In the genomic region with DNA sequence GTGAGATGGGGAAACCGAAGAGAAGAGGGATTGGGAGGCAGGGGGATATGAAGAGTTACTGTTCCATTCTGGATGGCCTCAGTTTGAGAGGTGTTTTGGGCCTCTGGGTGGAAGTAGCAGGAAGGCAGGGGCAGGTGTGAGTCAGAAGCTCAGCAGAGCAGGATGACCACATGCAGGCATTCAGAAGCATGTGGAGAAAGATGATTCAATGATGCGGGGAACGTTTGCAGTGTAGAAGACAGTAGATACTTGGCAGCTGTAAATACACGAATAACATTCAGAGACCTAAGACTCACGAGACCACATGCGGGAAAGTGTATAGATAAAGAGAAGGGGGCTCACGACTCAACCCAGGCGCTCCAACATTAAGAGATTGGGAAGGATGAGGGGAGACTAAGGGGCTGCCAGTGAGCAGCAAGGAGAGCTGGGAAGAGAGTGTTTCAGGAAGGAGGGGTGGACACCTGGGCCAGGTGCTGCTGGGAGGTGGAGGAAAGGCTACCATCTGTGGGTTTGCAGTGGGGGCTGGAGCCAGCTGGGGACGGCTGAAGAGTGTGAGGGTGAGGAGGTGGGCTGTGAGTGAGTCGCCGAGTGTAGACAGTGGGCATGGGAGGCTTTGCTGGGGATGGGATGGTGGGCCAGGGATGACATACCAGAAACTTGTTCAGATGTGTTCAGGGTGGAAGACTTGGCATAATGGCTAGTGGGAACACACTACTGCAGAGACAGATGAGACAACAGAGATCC, we compare ENCODE assay signal across 12 cellular contexts. TPM values are rescaled to one million over a fixed set of nuclear protein-coding genes. Genes with fewer than 3 reads are reported as not detected.
DNase-seq lines count a peak whose midpoint lies in the region; ATAC-seq, FAIRE-seq and TF ChIP-seq lines count a peak whose summit lies in the region.
"Had no signal": no experiment of that assay in that cellular context is flagged by ENCODE, and none has a peak within 500 bp of the region (broad histone marks: within the 10 kb centered on the region; RNA-seq: fewer than 3 reads in every experiment).

No MANE protein-coding gene starts in this region.

- no peaks in the 10 kb centered on the region for H3K4me1 ChIP-seq in smooth muscle cell (ENCODE audit: low read depth)

- peak; percentile 4 for DNase-seq in activated naive CD4-positive, alpha-beta T cell treated with anti-CD3 and anti-CD28 coated beads, Interleukin-2, amount 10 ng/mL, durations not matched to agents 7 days and 5 days
- no peak for DNase-seq in activated naive CD4-positive, alpha-beta T cell (lab: John Stamatoyannopoulos, UW)
- DNase-seq in astrocyte of the cerebellum (ENCODE audit: low read depth): peak; percentile 58
- peak; percentile 51 for DNase-seq in kidney epithelial cell (ENCODE audit: low read depth)
- peak; percentile 65 for DNase-seq in urothelium cell line (ENCODE audit: low spot score)
- no peak for DNase-seq in smooth muscle cell (lab: John Stamatoyannopoulos, UW; ENCODE audit: unreplicated experiment)
- DNase-seq: NCI-H1417; stimulated activated CD4-positive, alpha-beta T cell treated with anti-CD3 and anti-CD28 coated beads, Interleukin-1b, Interleukin-23, amount 100 ng/mL, for 48 hours had no signal

- no peaks in the 10 kb centered on the region for H3K9me3 ChIP-seq in smooth muscle cell (replicated peaks; ENCODE audit: low read depth)

- in situ Hi-C loops in astrocyte of the cerebellum (cut with HindIII; ENCODE audit: low sequenced_read_pairs): loop anchor here (5.0 to 10.0 kb wide), 3 partner anchors 62 to 232 kb away; a partner anchor contains a TSS

- H3K9ac ChIP-seq in smooth muscle cell (ENCODE audit: low read depth): no peak overlapping the region

- CTCF ChIA-PET in activated naive CD4-positive, alpha-beta T cell treated with anti-CD3 and anti-CD28 coated beads, Interleukin-2, amount 10 ng/mL, durations not matched to agents 7 days and 5 days (lab: Charles Lee): interaction anchor here (1.1 to 14.3 kb wide), 3 partner anchors 117 to 210 kb away, joined by 4 to 613 read pairs (median 326); a partner anchor contains a TSS

- ATAC-seq in HG03378 (IDR thresholded peaks at IDR 0.05; ENCODE audit: unreplicated experiment): no peak
- ATAC-seq in HG03097 (IDR thresholded peaks at IDR 0.05; ENCODE audit: low FRiP score, unreplicated experiment): no peak
- ATAC-seq: natural killer cell had no signal

- no peaks in the 10 kb centered on the region for H3K27me3 ChIP-seq in kidney epithelial cell (ENCODE audit: control insufficient read depth, insufficient read depth, low read length)
- no peaks in the 10 kb centered on the region for H3K27me3 ChIP-seq in smooth muscle cell (ENCODE audit: low read depth)

- TF ChIP-seq CTCF in astrocyte of the cerebellum (IDR thresholded peaks at IDR 0.05; ENCODE audit: low read depth, low read length, missing control alignments) (no peak), kidney epithelial cell (IDR thresholded peaks at IDR 0.05; ENCODE audit: insufficient read depth, low read length, poor library complexity, severe bottlenecking) (no peak), smooth muscle cell (IDR thresholded peaks at IDR 0.05; ENCODE audit: borderline replicate concordance, insufficient read depth, poor library complexity, severe bottlenecking) (no peak)

- no peak overlapping the region for H3K4me3 Mint-ChIP-seq in activated naive CD4-positive, alpha-beta T cell treated with anti-CD3 and anti-CD28 coated beads, Interleukin-2, amount 10 ng/mL, durations not matched to agents 7 days and 5 days
- H3K4me3 Mint-ChIP-seq: natural killer cell had no signal

- no peak overlapping the region for H3K27ac Mint-ChIP-seq in activated naive CD4-positive, alpha-beta T cell treated with anti-CD3 and anti-CD28 coated beads, Interleukin-2, amount 10 ng/mL, durations not matched to agents 7 days and 5 days
- H3K27ac Mint-ChIP-seq: natural killer cell had no signal

- no peaks in the 10 kb centered on the region for H3K9me3 Mint-ChIP-seq in activated naive CD4-positive, alpha-beta T cell treated with anti-CD3 and anti-CD28 coated beads, Interleukin-2, amount 10 ng/mL, durations not matched to agents 7 days and 5 days
- H3K9me3 Mint-ChIP-seq: natural killer cell had no signal

- FAIRE-seq in urothelium cell line (lab: Jason Lieb, UNC): no peak
- FAIRE-seq: TTC549 had no signal

- no peaks in the 10 kb centered on the region for H4K20me1 ChIP-seq in smooth muscle cell (ENCODE audit: low read depth)

- no peak overlapping the region for H3K27ac ChIP-seq in smooth muscle cell (ENCODE audit: low read depth)

- no peak overlapping the region for H2AFZ ChIP-seq in smooth muscle cell (ENCODE audit: low read depth)

- H3F3A ChIP-seq in smooth muscle cell (ENCODE audit: low read depth): no peaks in the 10 kb centered on the region

- H3K27me3 Mint-ChIP-seq in activated naive CD4-positive, alpha-beta T cell treated with anti-CD3 and anti-CD28 coated beads, Interleukin-2, amount 10 ng/mL, durations not matched to agents 7 days and 5 days: peaks cover 31% of the 10 kb centered on the region

- WGBS in smooth muscle cell (ENCODE audit: low lambda C conversion rate): 76% methylated on average over 11 of the region's 11 CpGs

- H3K4me2 ChIP-seq in smooth muscle cell: no peak overlapping the region

- H3K79me2 ChIP-seq in smooth muscle cell (ENCODE audit: low read depth): no peaks in the 10 kb centered on the region

- no peak overlapping the region for H3K4me3 ChIP-seq in astrocyte of the cerebellum (ENCODE audit: low read depth, low read length)
- no peak overlapping the region for H3K4me3 ChIP-seq in kidney epithelial cell (ENCODE audit: low read depth, low read length)
- no peak overlapping the region for H3K4me3 ChIP-seq in smooth muscle cell

- no peaks in the 10 kb centered on the region for H3K36me3 Mint-ChIP-seq in activated naive CD4-positive, alpha-beta T cell treated with anti-CD3 and anti-CD28 coated beads, Interleukin-2, amount 10 ng/mL, durations not matched to agents 7 days and 5 days
- H3K36me3 Mint-ChIP-seq: natural killer cell had no signal

- H3K4me1 Mint-ChIP-seq in activated naive CD4-positive, alpha-beta T cell treated with anti-CD3 and anti-CD28 coated beads, Interleukin-2, amount 10 ng/mL, durations not matched to agents 7 days and 5 days: peaks cover 6% of the 10 kb centered on the region
- H3K4me1 Mint-ChIP-seq: natural killer cell had no signal

- no peaks in the 10 kb centered on the region for H3K36me3 ChIP-seq in kidney epithelial cell (ENCODE audit: control insufficient read depth, insufficient read depth, low read length)
- H3K36me3 ChIP-seq in smooth muscle cell (ENCODE audit: low read depth): no peaks in the 10 kb centered on the region

RNA-seq across cellular contexts. Expression of a gene that starts 5.8 kb away (rescaled TPM):
- 0.04 and 0.55 TPM in 2 replicates for total RNA-seq in kidney epithelial cell
- not detected in 2 replicates for total RNA-seq in smooth muscle cell
- not detected in 2 replicates for polyA plus RNA-seq in smooth muscle cell

RNA-seq across cellular contexts. Expression of a gene that starts 28.7 kb away (rescaled TPM):
- 30.3 and 31.8 TPM in 2 replicates for total RNA-seq in kidney epithelial cell
- 117 and 153 TPM in 2 replicates for total RNA-seq in smooth muscle cell
- polyA plus RNA-seq in smooth muscle cell: 211 and 218 TPM in 2 replicates

RNA-seq across cellular contexts. Expression of a gene that starts 57.5 kb away (rescaled TPM):
- total RNA-seq in kidney epithelial cell: not detected in 2 replicates
- total RNA-seq in smooth muscle cell: not detected in 2 replicates
- polyA plus RNA-seq in smooth muscle cell: 0.17 and 0.87 TPM in 2 replicates

Comparison
In these comparisons a context has a peak if more than half of its experiments do, and no peak if none do; other contexts are left out.
1. DNase-seq: peak in activated naive CD4-positive, alpha-beta T cell treated with anti-CD3 and anti-CD28 coated beads, Interleukin-2, amount 10 ng/mL, durations not matched to agents 7 days and 5 days (single experiment), astrocyte of the cerebellum (single experiment), kidney epithelial cell (single experiment) and urothelium cell line (single experiment); none in activated naive CD4-positive, alpha-beta T cell (0 of 4) and smooth muscle cell (single experiment).